ENCODE assay signal across 8 cellular contexts in the genomic region with DNA sequence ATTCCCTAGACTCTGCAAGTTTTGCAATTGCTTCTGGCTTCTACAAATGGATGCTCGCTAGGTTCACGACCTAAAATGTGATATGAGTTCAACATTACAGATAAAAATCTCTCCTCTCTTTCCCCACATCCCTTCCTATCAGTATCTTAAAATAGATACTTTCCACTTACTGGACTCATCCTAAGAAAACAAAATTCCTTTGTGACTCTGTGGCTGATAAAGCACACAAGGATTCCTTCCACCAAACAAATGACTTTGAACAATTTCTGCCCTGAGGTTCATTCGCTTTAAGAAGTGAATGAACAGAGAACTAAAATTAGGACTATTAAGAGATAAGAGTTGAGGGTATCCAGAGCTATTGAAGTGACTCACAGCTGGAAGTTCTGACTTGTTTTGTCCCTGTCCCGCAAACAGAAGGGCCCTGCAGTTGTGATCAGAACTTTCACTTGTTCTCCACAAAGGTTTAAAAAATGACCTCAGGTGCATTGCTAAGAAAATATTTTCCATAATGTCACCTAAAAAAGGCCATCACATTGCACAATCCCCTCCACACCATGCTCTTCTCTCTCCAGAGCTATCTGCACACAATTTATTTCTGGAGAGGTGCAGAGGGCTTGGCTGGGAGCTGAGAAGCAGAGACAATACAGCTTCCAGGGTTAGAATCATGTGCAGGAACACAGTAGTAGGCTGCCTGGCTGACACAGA.
DNase-seq lines count a peak whose midpoint lies in the region; ATAC-seq, FAIRE-seq and TF ChIP-seq lines count a peak whose summit lies in the region.

No MANE protein-coding gene starts in this region.

- H3K27ac ChIP-seq in HCT116 (ENCODE audit: low read depth, low read length): peak overlapping the region; percentile 85
- peak overlapping the region; percentile 31 for H3K27ac ChIP-seq in fibroblast of lung (ENCODE audit: insufficient read depth, low read length)
- peak overlapping the region; percentile 74 for H3K27ac ChIP-seq in smooth muscle cell (ENCODE audit: low read depth)

- H3K4me3 ChIP-seq in HCT116 (replicated peaks in 1 of 2; ENCODE audit: low read depth in 1 of 2, low read length in 2 of 2) (peak overlapping the region in 1 of 2 experiments; percentile 22; a peak in 2 of 4 replicates), fibroblast of lung (replicated peaks in 1 of 4; ENCODE audit: control extremely low read depth in 1 of 4, insufficient read depth in 1 of 4, low read depth in 3 of 4, low read length in 4 of 4) (no peak overlapping the region), smooth muscle cell (no peak overlapping the region), mucosa of descending colon (no peak overlapping the region)

- H4K20me1 ChIP-seq in HCT116 (ENCODE audit: insufficient read depth): no peaks in the 10 kb centered on the region
- H4K20me1 ChIP-seq in fibroblast of lung (ENCODE audit: control insufficient read depth, extremely low read depth, insufficient read depth, low read length): no peaks in the 10 kb centered on the region
- H4K20me1 ChIP-seq in smooth muscle cell (ENCODE audit: low read depth): no peaks in the 10 kb centered on the region

- no TSS peak for BruUV-seq in HCT116 (replicated peaks; lab: Mats Ljungman, UMichigan)

- peak; percentile 23 for ATAC-seq in HCT116
- ATAC-seq in HG03196 (IDR thresholded peaks at IDR 0.05; ENCODE audit: unreplicated experiment): no peak
- ATAC-seq in mucosa of descending colon: no peak

- DNase-seq in HCT116 (ENCODE audit: low read depth, low spot score) (peak; percentile 39), fibroblast of lung (ENCODE audit: low read depth in 2 of 2) (peak in 1 of 2 donors; percentile 85), smooth muscle cell (lab: John Stamatoyannopoulos, UW; ENCODE audit: unreplicated experiment) (no peak), NCI-H187 treated with DMSO at 0.1 percent for 48 hours (lab: John Stamatoyannopoulos, UW) (no peak), HTR-8/SVneo (ENCODE audit: insufficient read length, low spot score) (no peak), mucosa of descending colon (no peak)
- DNase-seq in T-helper 2 cell treated with Interferon-gamma antibody and Interleukin-4, amounts not matched to agents 5 μg/mL and 100 μg/mL, for 36 hours (ENCODE audit: low spot score): no peak

- H3K4me1 ChIP-seq in HCT116 (ENCODE audit: control insufficient read depth in 1 of 2, insufficient read depth in 2 of 2, low read length in 2 of 2): peaks cover 80 to 87% of the 10 kb centered on the region in 2 experiments
- peaks cover 22% of the 10 kb centered on the region for H3K4me1 ChIP-seq in fibroblast of lung (ENCODE audit: control insufficient read depth, extremely low read depth, insufficient read depth, low read length)
- H3K4me1 ChIP-seq in smooth muscle cell (ENCODE audit: low read depth): peaks cover 25% of the 10 kb centered on the region
- H3K4me1 ChIP-seq in mucosa of descending colon (ENCODE audit: low read depth): peaks cover 13% of the 10 kb centered on the region

- H3K9ac ChIP-seq in HCT116 (ENCODE audit: low read length) (peak overlapping the region; percentile 67), fibroblast of lung (ENCODE audit: insufficient read depth, low read length) (no peak overlapping the region), smooth muscle cell (ENCODE audit: low read depth) (no peak overlapping the region)

- RAD21 ChIA-PET in HCT116 (lab: Charles Lee; ENCODE audit: low non-redundant PET in 1 of 2, low total read pairs in 2 of 2, uncharacterized antibody in 2 of 2, unreplicated experiment in 2 of 2): interaction anchor here in 1 of 2 experiments (0.6 kb wide), 1 partner anchor 1423 kb away, joined by 3 read pairs; no protein-coding TSS in a partner anchor

- no peak for TF ChIP-seq CTCF in HCT116 (IDR thresholded peaks at IDR 0.05 in 2 of 3, conservative IDR thresholded peaks at IDR 0.05 in 1 of 3; ENCODE audit: borderline replicate concordance in 1 of 3, insufficient read depth in 1 of 3, low read depth in 2 of 3, low read length in 2 of 3)
- no peak for TF ChIP-seq CTCF in fibroblast of lung (conservative IDR thresholded peaks at IDR 0.05 in 1 of 2, IDR thresholded peaks at IDR 0.05 in 1 of 2; ENCODE audit: low read depth in 1 of 2, low read length in 2 of 2)
- no peak for TF ChIP-seq CTCF in smooth muscle cell (IDR thresholded peaks at IDR 0.05; ENCODE audit: borderline replicate concordance, insufficient read depth, poor library complexity, severe bottlenecking)
- no peak for TF ChIP-seq CTCF in mucosa of descending colon (IDR thresholded peaks at IDR 0.05)

- TF ChIP-seq POLR2A in HCT116 (IDR thresholded peaks at IDR 0.05; ENCODE audit: borderline replicate concordance, extremely low read depth, insufficient read depth, insufficient read length): no peak

- H3K79me2 ChIP-seq in HCT116 (ENCODE audit: insufficient read depth, low read length): peaks cover 94% of the 10 kb centered on the region
- H3K79me2 ChIP-seq in fibroblast of lung (ENCODE audit: control insufficient read depth, insufficient read depth, low read length): peaks cover 24% of the 10 kb centered on the region
- peaks cover 23% of the 10 kb centered on the region for H3K79me2 ChIP-seq in smooth muscle cell (ENCODE audit: low read depth)

- intact Hi-C loops in HCT116 (cut with micrococcal nuclease): no loop called here
- intact Hi-C loops in mucosa of descending colon (cut with DNase I, micrococcal nuclease): no loop called here

- H3K4me2 ChIP-seq in HCT116 (ENCODE audit: low read length) (peak overlapping the region; percentile 84), fibroblast of lung (ENCODE audit: extremely low read depth, insufficient read depth, low read length) (no peak overlapping the region), smooth muscle cell (peak overlapping the region; percentile 77)

- H3K4me1 Mint-ChIP-seq in T-helper 2 cell treated with Interferon-gamma antibody and Interleukin-4, amounts not matched to agents 5 μg/mL and 100 μg/mL, for 36 hours (ENCODE audit: low read depth): peaks cover 59% of the 10 kb centered on the region

- no peak for FAIRE-seq in HTR-8/SVneo (lab: Jason Lieb, UNC)

- H3K9me3 Mint-ChIP-seq in T-helper 2 cell treated with Interferon-gamma antibody and Interleukin-4, amounts not matched to agents 5 μg/mL and 100 μg/mL, for 36 hours: no peaks in the 10 kb centered on the region

- H3K27me3 ChIP-seq in HCT116 (ENCODE audit: insufficient read depth, low read length) (no peaks in the 10 kb centered on the region), fibroblast of lung (ENCODE audit: control insufficient read depth, insufficient read depth, low read length) (no peaks in the 10 kb centered on the region), smooth muscle cell (ENCODE audit: low read depth) (no peaks in the 10 kb centered on the region)

- H3F3A ChIP-seq in smooth muscle cell (ENCODE audit: low read depth): peaks cover 24% of the 10 kb centered on the region

- CTCF ChIA-PET in HCT116 (lab: Charles Lee): interaction anchor here (2.0 kb wide), 1 partner anchor 371 kb away, joined by 5 read pairs; no protein-coding TSS in a partner anchor

- no peaks in the 10 kb centered on the region for H3K27me3 Mint-ChIP-seq in T-helper 2 cell treated with Interferon-gamma antibody and Interleukin-4, amounts not matched to agents 5 μg/mL and 100 μg/mL, for 36 hours (ENCODE audit: low read depth)

- no peak for TF ChIP-seq RAD21 in HCT116 (IDR thresholded peaks at IDR 0.05; ENCODE audit: low read depth)

- H3K27ac Mint-ChIP-seq in T-helper 2 cell treated with Interferon-gamma antibody and Interleukin-4, amounts not matched to agents 5 μg/mL and 100 μg/mL, for 36 hours: peak overlapping the region; percentile 67

- H3K9me3 ChIP-seq in HCT116 (ENCODE audit: control insufficient read depth in 1 of 2, insufficient read depth in 1 of 2, low read depth in 1 of 2, low read length in 2 of 2): no peaks in the 10 kb centered on the region
- H3K9me3 ChIP-seq in fibroblast of lung (ENCODE audit: control insufficient read depth, insufficient read depth, low read depth, low read length): no peaks in the 10 kb centered on the region
- no peaks in the 10 kb centered on the region for H3K9me3 ChIP-seq in smooth muscle cell (replicated peaks; ENCODE audit: low read depth)
- no peaks in the 10 kb centered on the region for H3K9me3 ChIP-seq in mucosa of descending colon

- H3K36me3 ChIP-seq in HCT116 (ENCODE audit: control insufficient read depth in 1 of 2, insufficient read depth in 2 of 2, low read length in 2 of 2) (no peaks in the 10 kb centered on the region), fibroblast of lung (ENCODE audit: control insufficient read depth, insufficient read depth, low read length) (no peaks in the 10 kb centered on the region), smooth muscle cell (ENCODE audit: low read depth) (no peaks in the 10 kb centered on the region), mucosa of descending colon (ENCODE audit: low read depth) (no peaks in the 10 kb centered on the region)

- no peaks in the 10 kb centered on the region for H3K9me2 ChIP-seq in HCT116 (ENCODE audit: insufficient read depth)

- H3K36me3 Mint-ChIP-seq in T-helper 2 cell treated with Interferon-gamma antibody and Interleukin-4, amounts not matched to agents 5 μg/mL and 100 μg/mL, for 36 hours (ENCODE audit: low read depth): peaks cover 20% of the 10 kb centered on the region

- H2AFZ ChIP-seq in HCT116 (ENCODE audit: low read depth, low read length, poor library complexity, severe bottlenecking) (no peak overlapping the region), fibroblast of lung (ENCODE audit: low read length) (no peak overlapping the region), smooth muscle cell (ENCODE audit: low read depth) (no peak overlapping the region)

- POLR2A ChIA-PET in HCT116 (lab: Charles Lee): interaction anchor here (0.5 kb wide), 1 partner anchor 907 kb away, joined by 4 read pairs; no protein-coding TSS in a partner anchor

- H3K4me3 Mint-ChIP-seq in T-helper 2 cell treated with Interferon-gamma antibody and Interleukin-4, amounts not matched to agents 5 μg/mL and 100 μg/mL, for 36 hours: peak overlapping the region; percentile 40

- 4% methylated on average over 4 of the region's 4 CpGs for WGBS in smooth muscle cell (ENCODE audit: low lambda C conversion rate)

TF ChIP-seq in HCT116, 20 proteins besides CTCF, POLR2A, EP300 and RAD21:
- TF ChIP-seq CEBPB (IDR thresholded peaks at IDR 0.05; ENCODE audit: low read depth) (peak; percentile 63), FOSL1 (IDR thresholded peaks at IDR 0.05; ENCODE audit: low read depth) (peak; percentile 36), POLR2AphosphoS5 (IDR thresholded peaks at IDR 0.05; ENCODE audit: low read depth, low read length) (no peak), SP1 (IDR thresholded peaks at IDR 0.05; ENCODE audit: low read depth) (peak; percentile 40), SRF (IDR thresholded peaks at IDR 0.05; ENCODE audit: low read depth) (no peak), JUND (IDR thresholded peaks at IDR 0.05) (peak; percentile 21; the same call in 1 of the 2 replicates)
- TF ChIP-seq, protein P1, sequence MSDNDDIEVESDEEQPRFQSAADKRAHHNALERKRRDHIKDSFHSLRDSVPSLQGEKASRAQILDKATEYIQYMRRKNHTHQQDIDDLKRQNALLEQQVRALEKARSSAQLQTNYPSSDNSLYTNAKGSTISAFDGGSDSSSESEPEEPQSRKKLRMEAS (IDR thresholded peaks at IDR 0.05): no peak

Comparison
In these comparisons a context has a peak if more than half of its experiments do, and no peak if none do; other contexts are left out.
1. H3K27ac ChIP-seq: peak in every context shown above with its lines; median percentile 85 in HCT116; 74 in smooth muscle cell; 31 in fibroblast of lung.